In the genomic region with DNA sequence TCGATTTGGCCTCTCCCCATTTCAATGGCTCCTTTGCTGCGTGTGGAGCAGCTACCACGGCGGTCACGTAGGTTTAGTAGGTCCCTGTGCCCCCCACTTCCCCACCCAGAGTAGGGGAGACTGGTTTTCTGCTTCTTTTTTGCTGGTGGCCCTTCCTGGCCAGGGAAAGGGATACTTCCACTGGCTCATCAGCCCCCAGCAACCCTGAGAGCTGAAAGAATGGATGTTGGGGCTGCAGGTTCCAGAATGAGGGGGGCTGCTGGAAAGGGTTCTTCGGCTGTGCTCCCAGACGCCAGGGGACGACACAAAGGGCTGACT, we compare ENCODE assay signal across 9 cellular contexts.
DNase-seq lines count a peak whose midpoint lies in the region; ATAC-seq and TF ChIP-seq lines count a peak whose summit lies in the region.
"Had no signal": no experiment of that assay in that cellular context is flagged by ENCODE, and none has a peak within 500 bp of the region (broad histone marks: within the 10 kb centered on the region; RNA-seq: fewer than 3 reads in every experiment).

No MANE protein-coding gene starts in this region.

- POLR2A ChIA-PET in CD8-positive, alpha-beta memory T cell (lab: Charles Lee), result interaction anchor here (5.9 kb wide), 1 partner anchor 20 kb away, joined by 43 read pairs; no protein-coding TSS in a partner anchor
- POLR2A ChIA-PET in PC-3 (lab: Charles Lee; ENCODE audit: unreplicated experiment), result interaction anchor here (0.6 kb wide), 1 partner anchor 25 kb away, joined by 4 read pairs; no protein-coding TSS in a partner anchor

- no peak overlapping the region for H3K27ac ChIP-seq in CD8-positive, alpha-beta memory T cell (ENCODE audit: low read depth, low read length)
- H3K27ac ChIP-seq in PC-3 (ENCODE audit: low read length) (peak overlapping the region; percentile 96), esophagus squamous epithelium (peak overlapping the region; percentile 97 to 100 (median 99))

- H2AFZ ChIP-seq in PC-3 (ENCODE audit: low read length), result no peak overlapping the region

- TF ChIP-seq POLR2A in esophagus squamous epithelium (IDR thresholded peaks at IDR 0.05), result no peak

- H3K4me3 ChIP-seq in CD8-positive, alpha-beta memory T cell (ENCODE audit: low read length), result no peak overlapping the region
- H3K4me3 ChIP-seq in PC-3 (ENCODE audit: low read length), result peak overlapping the region; percentile 74
- H3K4me3 ChIP-seq in esophagus squamous epithelium, result peak overlapping the region; percentile 6 to 84 (median 58)
- H3K4me3 ChIP-seq in skeletal muscle satellite cell (ENCODE audit: low read length), result peak overlapping the region; percentile 87

- peaks cover 98% of the 10 kb centered on the region for H3K79me2 ChIP-seq in PC-3 (ENCODE audit: low read length)

- no peaks in the 10 kb centered on the region for H3K27me3 ChIP-seq in CD8-positive, alpha-beta memory T cell (ENCODE audit: insufficient read depth, low read length, poor library complexity, severe bottlenecking)
- H3K27me3 ChIP-seq in PC-3 (ENCODE audit: low read length) (no peaks in the 10 kb centered on the region), esophagus squamous epithelium (no peaks in the 10 kb centered on the region), skeletal muscle satellite cell (ENCODE audit: control insufficient read depth, insufficient read depth, low read length) (no peaks in the 10 kb centered on the region)

- intact Hi-C loops in PC-3 (cut with micrococcal nuclease) (loop anchor here (2.0 kb wide), 1 partner anchor 13 kb away; no protein-coding TSS in a partner anchor), esophagus squamous epithelium (cut with DNase I) (no loop called here)

- peak overlapping the region; percentile 92 for H3K4me2 ChIP-seq in PC-3 (ENCODE audit: low read length)
- H3K4me2 ChIP-seq in skeletal muscle satellite cell (ENCODE audit: low read length), result peak overlapping the region; percentile 99

- TF ChIP-seq CTCF in PC-3 (conservative IDR thresholded peaks at IDR 0.05; ENCODE audit: low read depth, low read length) (no peak), esophagus squamous epithelium (IDR thresholded peaks at IDR 0.05) (no peak)

- peak overlapping the region; percentile 94 for H3K9ac ChIP-seq in PC-3 (ENCODE audit: low read length)
- peak overlapping the region; percentile 94 for H3K9ac ChIP-seq in skeletal muscle satellite cell (ENCODE audit: low read depth, low read length)

- peaks cover 3% of the 10 kb centered on the region in 2 donors for H3K27me3 Mint-ChIP-seq in CD8-positive, alpha-beta memory T cell
- H3K27me3 Mint-ChIP-seq in activated T-cell treated with anti-CD3 and anti-CD28 coated beads, Interleukin-2, amount 50 U/mL, for 72 hours (ENCODE audit: low read depth), result no peaks in the 10 kb centered on the region

- peaks cover 0 to 5% (median 2%) of the 10 kb centered on the region in 3 donors for H3K36me3 Mint-ChIP-seq in CD8-positive, alpha-beta memory T cell
- H3K36me3 Mint-ChIP-seq in activated T-cell treated with anti-CD3 and anti-CD28 coated beads, Interleukin-2, amount 50 U/mL, for 72 hours (ENCODE audit: insufficient read depth in 2 of 2), result peaks cover 0 to 2% of the 10 kb centered on the region in 2 donors

- H3K9me3 ChIP-seq in CD8-positive, alpha-beta memory T cell (ENCODE audit: low read length), result no peaks in the 10 kb centered on the region
- H3K9me3 ChIP-seq in PC-3 (ENCODE audit: low read length), result no peaks in the 10 kb centered on the region
- H3K9me3 ChIP-seq in esophagus squamous epithelium, result no peaks in the 10 kb centered on the region
- no peaks in the 10 kb centered on the region for H3K9me3 ChIP-seq in skeletal muscle satellite cell (replicated peaks; ENCODE audit: low read length)

- H3K4me1 Mint-ChIP-seq in CD8-positive, alpha-beta memory T cell, result peaks cover 39 to 69% (median 46%) of the 10 kb centered on the region in 3 donors
- H3K4me1 Mint-ChIP-seq in activated T-cell treated with anti-CD3 and anti-CD28 coated beads, Interleukin-2, amount 50 U/mL, for 72 hours (ENCODE audit: low read depth), result peaks cover 58% of the 10 kb centered on the region

- ATAC-seq in PC-3 (no peak), HG03108 (IDR thresholded peaks at IDR 0.05; ENCODE audit: unreplicated experiment) (no peak), HG02870 (IDR thresholded peaks at IDR 0.05; ENCODE audit: unreplicated experiment) (no peak)
- no peak for ATAC-seq in activated T-cell treated with anti-CD3 and anti-CD28 coated beads, Interleukin-2, amount 50 U/mL, for 72 hours (replicated peaks in 1 of 2)

- no TSS peak for BruUV-seq in PC-3 (replicated peaks; lab: Mats Ljungman, UMichigan)

- H4K20me1 ChIP-seq in PC-3 (ENCODE audit: low read length), result no peaks in the 10 kb centered on the region

- H3K27ac Mint-ChIP-seq in CD8-positive, alpha-beta memory T cell, result peak overlapping the region in 5 of 8 donors; percentile 55 to 95 (median 91)
- H3K27ac Mint-ChIP-seq in activated T-cell treated with anti-CD3 and anti-CD28 coated beads, Interleukin-2, amount 50 U/mL, for 72 hours, result no peak overlapping the region

- no peaks in the 10 kb centered on the region for H3K9me2 ChIP-seq in PC-3 (replicated peaks; ENCODE audit: low read length)

- CTCF ChIA-PET in CD8-positive, alpha-beta memory T cell (lab: Charles Lee), result interaction anchor here (2.3 to 3.7 kb wide), 2 partner anchors 42 to 49 kb away, joined by 6 to 13 read pairs; no protein-coding TSS in a partner anchor
- CTCF ChIA-PET in PC-3 (lab: Charles Lee), result no interaction called here

- WGBS in esophagus squamous epithelium, 2 donors, result 21 to 49% methylated on average over 5 of the region's 8 CpGs

- no peak for DNase-seq in CD8-positive, alpha-beta memory T cell
- no peak for DNase-seq in PC-3
- DNase-seq in esophagus squamous epithelium (lab: John Stamatoyannopoulos, UW), result no peak
- no peak for DNase-seq in activated T-cell treated with anti-CD3 and anti-CD28 coated beads, Interleukin-2, amount 50 U/mL, for 72 hours
- DNase-seq in NCI-H2196 (lab: John Stamatoyannopoulos, UW; ENCODE audit: unreplicated experiment), result no peak
- DNase-seq: activated CD8-positive, alpha-beta memory T cell treated with anti-CD3 and anti-CD28 coated beads, Interleukin-2, amount 50 U/mL, for 4 hours had no signal

- peaks cover 4% of the 10 kb centered on the region for H3F3A ChIP-seq in PC-3 (ENCODE audit: low read length, unreplicated experiment)

- peaks cover 57% of the 10 kb centered on the region for H3K4me1 ChIP-seq in CD8-positive, alpha-beta memory T cell (ENCODE audit: insufficient read depth, low read length)
- H3K4me1 ChIP-seq in PC-3 (ENCODE audit: insufficient read depth, low read length) (peaks cover 69% of the 10 kb centered on the region), esophagus squamous epithelium (peaks cover 69 to 97% (median 70%) of the 10 kb centered on the region in 3 donors), skeletal muscle satellite cell (ENCODE audit: control insufficient read depth, insufficient read depth, low read length) (peaks cover 83% of the 10 kb centered on the region)

- H3K9me3 Mint-ChIP-seq in CD8-positive, alpha-beta memory T cell, result no peaks in the 10 kb centered on the region
- no peaks in the 10 kb centered on the region for H3K9me3 Mint-ChIP-seq in activated T-cell treated with anti-CD3 and anti-CD28 coated beads, Interleukin-2, amount 50 U/mL, for 72 hours

- H3K4me3 Mint-ChIP-seq in CD8-positive, alpha-beta memory T cell, result peak overlapping the region in 2 of 7 donors; percentile 13 to 87
- peak overlapping the region in 1 of 2 donors; percentile 45 for H3K4me3 Mint-ChIP-seq in activated T-cell treated with anti-CD3 and anti-CD28 coated beads, Interleukin-2, amount 50 U/mL, for 72 hours

- no peaks in the 10 kb centered on the region for H3K36me3 ChIP-seq in CD8-positive, alpha-beta memory T cell (ENCODE audit: insufficient read depth, low read length)
- no peaks in the 10 kb centered on the region for H3K36me3 ChIP-seq in PC-3 (ENCODE audit: low read depth, low read length)
- H3K36me3 ChIP-seq in esophagus squamous epithelium, result peaks cover 0 to 4% (median 0%) of the 10 kb centered on the region in 3 donors
- peaks cover 14% of the 10 kb centered on the region for H3K36me3 ChIP-seq in skeletal muscle satellite cell (ENCODE audit: insufficient read depth, low read length)
